Comparison of ENCODE assay signal across 11 cellular contexts in genomic region chr10:127880557-127880956, GRCh38. TPM values are rescaled to one million over a fixed set of nuclear protein-coding genes. Genes with fewer than 3 reads are reported as not detected.
A peak's percentile ranks its signal among the peaks of the same experiment; 100 is the strongest.
DNase-seq lines count a peak whose midpoint lies in the region; ATAC-seq and TF ChIP-seq lines count a peak whose summit lies in the region.
"Had no signal": no experiment of that assay in that cellular context is flagged by ENCODE, and none has a peak within 500 bp of the region (broad histone marks: within the 10 kb centered on the region; RNA-seq: fewer than 3 reads in every experiment).

No MANE protein-coding gene starts in this region.

- no peaks in the 10 kb centered on the region for H3F3A ChIP-seq in MM.1S (ENCODE audit: insufficient read depth, low read length)

- H3K9me2 ChIP-seq in MM.1S (replicated peaks; ENCODE audit: insufficient read depth, low read length), result no peaks in the 10 kb centered on the region

- 0 out of 2 replicates have a peak, but pooled peaks cover 7% of the 10 kb centered on the region for H3K4me1 ChIP-seq in MM.1S (ENCODE audit: low read length)
- H3K4me1 ChIP-seq in naive thymus-derived CD4-positive, alpha-beta T cell (ENCODE audit: control insufficient read depth in 2 of 2, insufficient read depth in 2 of 2, low read length in 2 of 2), result peaks cover 0 to 4% of the 10 kb centered on the region in 2 donors

- H3K4me3 Mint-ChIP-seq in dendritic cell treated with granulocyte-macrophage colony-stimulating factor and Interleukin-4, amounts not matched to agents 40 ng/mL and 50 ng/mL, for 4 days, result no peak overlapping the region
- H3K4me3 Mint-ChIP-seq in naive thymus-derived CD4-positive, alpha-beta T cell, result no peak overlapping the region

- no peaks in the 10 kb centered on the region for H3K9me3 ChIP-seq in MM.1S (replicated peaks; ENCODE audit: insufficient read depth, low read length)
- H3K9me3 ChIP-seq in naive thymus-derived CD4-positive, alpha-beta T cell (ENCODE audit: control insufficient read depth in 2 of 3, low read length in 3 of 3), result no peaks in the 10 kb centered on the region

- DNase-seq in ELF-1 (ENCODE audit: low read depth, low spot score) (peak; percentile 20), MM.1S (peak; percentile 25), OCI-M2 (lab: John Stamatoyannopoulos, UW; ENCODE audit: unreplicated experiment) (no peak)
- DNase-seq in naive thymus-derived CD4-positive, alpha-beta T cell, result peak in 1 of 9 donors; percentile 7
- DNase-seq in activated effector memory CD4-positive, alpha-beta T cell treated with Interleukin-2 at 50 U/mL for 16 hours, result no peak
- DNase-seq: NCI-H2081 had no signal

- peaks cover 86% of the 10 kb centered on the region for H3K4me1 Mint-ChIP-seq in dendritic cell treated with granulocyte-macrophage colony-stimulating factor and Interleukin-4, amounts not matched to agents 40 ng/mL and 50 ng/mL, for 4 days (ENCODE audit: low read depth)
- H3K4me1 Mint-ChIP-seq in naive thymus-derived CD4-positive, alpha-beta T cell, result peaks cover 0 to 49% (median 7%) of the 10 kb centered on the region in 7 donors

- H3K9me3 Mint-ChIP-seq in dendritic cell treated with granulocyte-macrophage colony-stimulating factor and Interleukin-4, amounts not matched to agents 40 ng/mL and 50 ng/mL, for 4 days, result no peaks in the 10 kb centered on the region
- H3K9me3 Mint-ChIP-seq in naive thymus-derived CD4-positive, alpha-beta T cell, result no peaks in the 10 kb centered on the region

- H3K36me3 Mint-ChIP-seq in dendritic cell treated with granulocyte-macrophage colony-stimulating factor and Interleukin-4, amounts not matched to agents 40 ng/mL and 50 ng/mL, for 4 days (ENCODE audit: low read depth), result no peaks in the 10 kb centered on the region
- H3K36me3 Mint-ChIP-seq in naive thymus-derived CD4-positive, alpha-beta T cell, result no peaks in the 10 kb centered on the region

- 0 out of 2 replicates have a peak overlapping the region, but pooled peaks have one; percentile 23 for H2AFZ ChIP-seq in MM.1S (ENCODE audit: low read length)

- no peak overlapping the region for H3K9ac ChIP-seq in MM.1S (ENCODE audit: low read length)

- no peaks in the 10 kb centered on the region for H3K36me3 ChIP-seq in MM.1S (replicated peaks; ENCODE audit: insufficient read depth, low read length)
- no peaks in the 10 kb centered on the region for H3K36me3 ChIP-seq in naive thymus-derived CD4-positive, alpha-beta T cell (ENCODE audit: control insufficient read depth in 2 of 3, insufficient read depth in 3 of 3, low read length in 3 of 3)

- no peak for TF ChIP-seq CTCF in MM.1S (IDR thresholded peaks at IDR 0.05; ENCODE audit: low read length)

- H3K4me2 ChIP-seq in MM.1S (ENCODE audit: low read depth, low read length), result no peak overlapping the region

- no peak overlapping the region; the same call in 1 of the 2 replicates for H3K27ac ChIP-seq in MM.1S (ENCODE audit: low read length)
- H3K27ac ChIP-seq in naive thymus-derived CD4-positive, alpha-beta T cell (ENCODE audit: low read depth, low read length), result no peak overlapping the region

- CTCF ChIA-PET in naive thymus-derived CD4-positive, alpha-beta T cell (lab: Charles Lee), result interaction anchor here (0.7 kb wide), 1 partner anchor 1407 kb away, joined by 4 read pairs; no protein-coding TSS in a partner anchor

- no peaks in the 10 kb centered on the region for H3K27me3 ChIP-seq in MM.1S (replicated peaks; ENCODE audit: insufficient read depth, low read length)
- H3K27me3 ChIP-seq in naive thymus-derived CD4-positive, alpha-beta T cell (ENCODE audit: control insufficient read depth in 2 of 2, insufficient read depth in 2 of 2, low read length in 2 of 2), result no peaks in the 10 kb centered on the region

- POLR2A ChIA-PET in naive thymus-derived CD4-positive, alpha-beta T cell (lab: Charles Lee), result no interaction called here

- no peaks in the 10 kb centered on the region for H3K27me3 Mint-ChIP-seq in dendritic cell treated with granulocyte-macrophage colony-stimulating factor and Interleukin-4, amounts not matched to agents 40 ng/mL and 50 ng/mL, for 4 days
- peaks cover 0 to 4% (median 0%) of the 10 kb centered on the region in 5 donors for H3K27me3 Mint-ChIP-seq in naive thymus-derived CD4-positive, alpha-beta T cell

- intact Hi-C loops in dendritic cell treated with granulocyte-macrophage colony-stimulating factor and Interleukin-4, amounts not matched to agents 40 ng/mL and 50 ng/mL, for 4 days (cut with micrococcal nuclease), result no loop called here
- intact Hi-C loops in naive thymus-derived CD4-positive, alpha-beta T cell (cut with micrococcal nuclease), result no loop called here

- H3K4me3 ChIP-seq in MM.1S (ENCODE audit: low read length), result no peak overlapping the region
- no peak overlapping the region for H3K4me3 ChIP-seq in naive thymus-derived CD4-positive, alpha-beta T cell (ENCODE audit: low read length)

- ATAC-seq in naive thymus-derived CD4-positive, alpha-beta T cell, result peak; percentile 62
- ATAC-seq in HG03457 (IDR thresholded peaks at IDR 0.05; ENCODE audit: unreplicated experiment) (no peak), HG03196 (IDR thresholded peaks at IDR 0.05; ENCODE audit: unreplicated experiment) (no peak)

- no peaks in the 10 kb centered on the region for H3K79me2 ChIP-seq in MM.1S (ENCODE audit: low read length)

- peak overlapping the region; percentile 81 for H3K27ac Mint-ChIP-seq in dendritic cell treated with granulocyte-macrophage colony-stimulating factor and Interleukin-4, amounts not matched to agents 40 ng/mL and 50 ng/mL, for 4 days
- H3K27ac Mint-ChIP-seq in naive thymus-derived CD4-positive, alpha-beta T cell, result peak overlapping the region in 5 of 9 donors; percentile 2 to 74 (median 21)

- no peaks in the 10 kb centered on the region for H4K20me1 ChIP-seq in MM.1S (ENCODE audit: insufficient read depth, low read length)

RNA-seq across cellular contexts. Expression of gene CLRN3, which starts 12.2 kb away (rescaled TPM):
- total RNA-seq in naive thymus-derived CD4-positive, alpha-beta T cell, result not detected
- polyA plus RNA-seq in naive thymus-derived CD4-positive, alpha-beta T cell, result not detected
- total RNA-seq: fibroblast of villous mesenchyme, mononuclear cell had no signal

RNA-seq across cellular contexts. Expression of gene PTPRE, which starts 26.3 kb away (rescaled TPM):
- 100 to 1,000 TPM in 1 of 5 experiments, 10 to 100 TPM in 4; 25.4 to 237 (median 29.1) TPM for total RNA-seq in naive thymus-derived CD4-positive, alpha-beta T cell
- polyA plus RNA-seq in naive thymus-derived CD4-positive, alpha-beta T cell, result 1 to 10 TPM; 6.6 to 9.4 TPM

Comparison
In these comparisons a context has a peak if more than half of its experiments do, and no peak if none do; other contexts are left out.
1. DNase-seq: peak in ELF-1 (single experiment) and MM.1S (single experiment); none in OCI-M2 (single experiment) and activated effector memory CD4-positive, alpha-beta T cell treated with Interleukin-2 at 50 U/mL for 16 hours (single experiment).